ENCODE assay signal across 18 cellular contexts in the genomic region with DNA sequence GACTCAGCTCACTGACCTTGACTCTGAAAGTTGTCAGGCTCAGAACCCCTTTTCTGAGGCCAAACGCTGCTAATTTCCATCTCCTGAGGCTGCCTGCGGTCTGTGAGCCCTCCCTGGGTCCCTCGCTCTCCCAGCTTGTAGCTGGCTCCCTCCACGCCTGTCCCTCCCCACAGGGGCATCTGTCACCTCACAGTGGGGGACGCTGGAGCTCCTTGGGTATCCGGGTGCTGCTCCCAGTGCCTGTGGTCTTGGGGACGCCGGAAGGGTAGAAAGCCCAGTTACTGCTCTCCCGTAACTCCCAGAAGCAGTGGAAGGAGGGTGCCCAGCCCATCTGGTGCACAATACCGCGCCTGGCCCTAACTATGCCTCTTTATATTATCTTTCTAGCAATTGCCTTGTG. TPM values are rescaled to one million over a fixed set of nuclear protein-coding genes. Genes with fewer than 3 reads are reported as not detected.
"Had no signal": no experiment of that assay in that cellular context is flagged by ENCODE, and none has a peak within 500 bp of the region (broad histone marks: within the 10 kb centered on the region; RNA-seq: fewer than 3 reads in every experiment).

No MANE protein-coding gene starts in this region.

- H3K27ac ChIP-seq: coronary artery, sigmoid colon had no signal

- H3K36me3 Mint-ChIP-seq: brain had no signal

- H3K4me3 Mint-ChIP-seq: activated CD4-positive, alpha-beta T cell treated with anti-CD3 and anti-CD28 coated beads, Interleukin-2, amount 10 ng/mL, durations not matched to agents 7 days and 5 days; activated CD8-positive, alpha-beta T cell treated with anti-CD3 and anti-CD28 coated beads, Interleukin-2, amount 10 ng/mL, durations not matched to agents 7 days and 5 days had no signal

- H3K27me3 Mint-ChIP-seq: activated CD4-positive, alpha-beta T cell treated with anti-CD3 and anti-CD28 coated beads, Interleukin-2, amount 10 ng/mL, durations not matched to agents 7 days and 5 days had no signal

- H3K27me3 ChIP-seq: sigmoid colon had no signal

- ATAC-seq: activated CD8-positive, alpha-beta T cell treated with anti-CD3 and anti-CD28 coated beads, Interleukin-2, amount 10 ng/mL, durations not matched to agents 7 days and 5 days; left lobe of liver had no signal

- DNase-seq: activated CD4-positive, alpha-beta T cell treated with anti-CD3 and anti-CD28 coated beads, Interleukin-2, amount 10 ng/mL, durations not matched to agents 7 days and 5 days; activated CD4-positive, CD25-positive, alpha-beta regulatory T cell; activated CD8-positive, alpha-beta T cell treated with anti-CD3 and anti-CD28 coated beads, Interleukin-2, amount 10 ng/mL, durations not matched to agents 7 days and 5 days; activated gamma-delta T cell; anterior cingulate cortex; central memory CD4-positive, alpha-beta T cell; hypothalamus; islet precursor cell; mammary epithelial cell; midbrain; stimulated activated naive CD4-positive, alpha-beta T cell; T-helper 1 cell; T-helper 9 cell had no signal

- H3K36me3 ChIP-seq: sigmoid colon had no signal

- H3K27ac Mint-ChIP-seq: activated CD4-positive, alpha-beta T cell treated with anti-CD3 and anti-CD28 coated beads, Interleukin-2, amount 10 ng/mL, durations not matched to agents 7 days and 5 days; activated CD8-positive, alpha-beta T cell treated with anti-CD3 and anti-CD28 coated beads, Interleukin-2, amount 10 ng/mL, durations not matched to agents 7 days and 5 days; brain had no signal

- H3K4me3 ChIP-seq: coronary artery, sigmoid colon had no signal

RNA-seq across cellular contexts. Expression of gene MMEL1, which starts 13.0 kb away (rescaled TPM):
- total RNA-seq: left lobe of liver, mammary epithelial cell, osteocyte had no signal
- polyA plus RNA-seq: mammary epithelial cell had no signal
